22 cellular contexts compared by ENCODE assay signal in the genomic region with DNA sequence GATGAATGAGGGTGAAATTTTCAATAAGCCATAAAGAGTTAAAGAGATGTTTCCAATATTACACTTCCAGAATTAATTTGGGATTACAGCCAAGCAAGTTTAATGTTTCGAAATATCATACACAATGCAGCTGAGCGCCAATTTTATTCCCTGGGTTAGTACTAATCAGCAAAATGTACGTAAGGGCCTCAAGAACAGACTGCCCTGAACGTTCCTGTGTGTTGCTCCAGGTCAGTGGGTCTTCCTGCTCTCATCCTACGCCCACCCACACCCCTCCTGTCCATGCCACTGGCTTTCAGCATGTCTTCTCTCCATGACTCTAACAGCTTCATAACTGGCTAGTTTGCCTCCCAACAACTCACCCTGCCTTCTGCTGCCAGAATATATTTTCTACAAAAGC.
"Had no signal": no experiment of that assay in that cellular context is flagged by ENCODE, and none has a peak within 500 bp of the region (broad histone marks: within the 10 kb centered on the region; RNA-seq: fewer than 3 reads in every experiment).

No MANE protein-coding gene starts in this region.

- H3K27ac ChIP-seq: left ventricle myocardium inferior, neutrophil, prostate gland, tibial nerve, VCaP had no signal

- H3K4me1 ChIP-seq: prostate gland had no signal

- H3K36me3 ChIP-seq: left ventricle myocardium inferior, neutrophil, prostate gland, tibial nerve had no signal

- DNase-seq: activated CD4-positive, alpha-beta T cell treated with anti-CD3 and anti-CD28 coated beads for 4 hours; activated CD4-positive, alpha-beta T cell treated with anti-CD3 and anti-CD28 coated beads, Interleukin-2, amount 50 U/mL, for 48 hours; activated CD8-positive, alpha-beta memory T cell treated with anti-CD3 and anti-CD28 coated beads for 24 hours; activated gamma-delta T cell; activated naive CD4-positive, alpha-beta T cell treated with anti-CD3 and anti-CD28 coated beads, Interleukin-2, amount 10 ng/mL, durations not matched to agents 7 days and 5 days; activated naive CD8-positive, alpha-beta T cell treated with anti-CD3 and anti-CD28 coated beads, Interleukin-2, amount 10 ng/mL, durations not matched to agents 7 days and 5 days; central memory CD4-positive, alpha-beta T cell; left ventricle myocardium inferior; naive B cell; nephron progenitor cell; retina; stimulated activated CD4-positive, alpha-beta T cell treated with anti-CD3 and anti-CD28 coated beads, Interleukin-1b, Interleukin-23, amount 100 ng/mL, for 48 hours; stimulated activated CD4-positive, alpha-beta T cell treated with anti-CD3 and anti-CD28 coated beads, Interleukin-4, amount 100 ng/mL, for 4 hours; stimulated activated CD8-positive, alpha-beta memory T cell treated with anti-CD3 and anti-CD28 coated beads, Interleukin-4, amount 100 ng/mL, for 48 hours; stimulated activated naive B cell treated with anti-CD40 and anti-IgM and Interleukin-4, amounts not matched to agents 10 μg/mL and 1 μg/mL and 100 μg/mL, for 72 hours; T-helper 1 cell had no signal

- H3K4me3 ChIP-seq: left ventricle myocardium inferior, lung, prostate gland, tibial nerve had no signal

- ATAC-seq: sciatic nerve; stimulated activated naive B cell treated with anti-CD40 and anti-IgM and Interleukin-4, amounts not matched to agents 10 μg/mL and 1 μg/mL and 100 μg/mL, for 72 hours had no signal

- H3K9me3 ChIP-seq: left ventricle myocardium inferior, neutrophil, prostate gland, tibial nerve had no signal
